Comparison of ENCODE assay signal across 2 cellular contexts in genomic region chr19:18131841-18132596, GRCh38.
TF ChIP-seq lines count a peak whose summit lies in the region.

No MANE protein-coding gene starts in this region.

TF ChIP-seq in HepG2, 621 proteins besides CTCF, POLR2A, EP300 and RAD21:
- TF ChIP-seq, protein P1, sequence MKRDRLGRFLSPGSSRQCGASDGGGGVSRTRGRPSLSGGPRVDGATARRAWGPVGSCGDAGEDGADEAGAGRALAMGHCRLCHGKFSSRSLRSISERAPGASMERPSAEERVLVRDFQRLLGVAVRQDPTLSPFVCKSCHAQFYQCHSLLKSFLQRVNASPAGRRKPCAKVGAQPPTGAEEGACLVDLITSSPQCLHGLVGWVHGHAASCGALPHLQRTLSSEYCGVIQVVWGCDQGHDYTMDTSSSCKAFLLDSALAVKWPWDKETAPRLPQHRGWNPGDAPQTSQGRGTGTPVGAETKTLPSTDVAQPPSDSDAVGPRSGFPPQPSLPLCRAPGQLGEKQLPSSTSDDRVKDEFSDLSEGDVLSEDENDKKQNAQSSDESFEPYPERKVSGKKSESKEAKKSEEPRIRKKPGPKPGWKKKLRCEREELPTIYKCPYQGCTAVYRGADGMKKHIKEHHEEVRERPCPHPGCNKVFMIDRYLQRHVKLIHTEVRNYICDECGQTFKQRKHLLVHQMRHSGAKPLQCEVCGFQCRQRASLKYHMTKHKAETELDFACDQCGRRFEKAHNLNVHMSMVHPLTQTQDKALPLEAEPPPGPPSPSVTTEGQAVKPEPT (CRISPR knock-in tag; IDR thresholded peaks at IDR 0.05; ENCODE audit: low read depth) = no peak
- TF ChIP-seq STAG1 (CRISPR knock-in tag; IDR thresholded peaks at IDR 0.05) (no peak), AHR (CRISPR knock-in tag; IDR thresholded peaks at IDR 0.05) (no peak), ZNF670 (CRISPR knock-in tag; IDR thresholded peaks at IDR 0.05; ENCODE audit: borderline replicate concordance) (no peak), AGO2 (optimal IDR thresholded peaks at IDR 0.05; ENCODE audit: low read depth, low read length) (peak; percentile 42), ZNF562 (CRISPR knock-in tag; IDR thresholded peaks at IDR 0.05; ENCODE audit: borderline replicate concordance) (no peak), NONO (IDR thresholded peaks at IDR 0.05) (no peak), NONO (CRISPR knock-in tag; conservative IDR thresholded peaks at IDR 0.05) (no peak), POLR2G (IDR thresholded peaks at IDR 0.05; ENCODE audit: low read depth, low read length) (no peak)

TF ChIP-seq in WTC11, 78 proteins besides CTCF, POLR2A, EP300 and RAD21:
- TF ChIP-seq SMAD4 (CRISPR knock-in tag; IDR thresholded peaks at IDR 0.05) = no peak
- TF ChIP-seq GRHL2 (CRISPR knock-in tag; IDR thresholded peaks at IDR 0.05; ENCODE audit: insufficient replicate concordance, severe bottlenecking) = no peak
- TF ChIP-seq, protein P2, sequence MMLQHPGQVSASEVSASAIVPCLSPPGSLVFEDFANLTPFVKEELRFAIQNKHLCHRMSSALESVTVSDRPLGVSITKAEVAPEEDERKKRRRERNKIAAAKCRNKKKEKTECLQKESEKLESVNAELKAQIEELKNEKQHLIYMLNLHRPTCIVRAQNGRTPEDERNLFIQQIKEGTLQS (CRISPR knock-in tag; conservative IDR thresholded peaks at IDR 0.05) = no peak
- TF ChIP-seq ELF4 (CRISPR knock-in tag; IDR thresholded peaks at IDR 0.05; ENCODE audit: low read depth) = no peak
- no peak for TF ChIP-seq EMX1 (CRISPR knock-in tag; IDR thresholded peaks at IDR 0.05)
- no peak for TF ChIP-seq ATF2 (CRISPR knock-in tag; IDR thresholded peaks at IDR 0.05; ENCODE audit: borderline replicate concordance, low read depth)
- TF ChIP-seq ATF6 (CRISPR knock-in tag; IDR thresholded peaks at IDR 0.05) = no peak
- no peak for TF ChIP-seq FOXP1 (CRISPR knock-in tag; IDR thresholded peaks at IDR 0.05; ENCODE audit: borderline replicate concordance)
- TF ChIP-seq USF2 (CRISPR knock-in tag; IDR thresholded peaks at IDR 0.05) = no peak
- no peak for TF ChIP-seq CDX4 (CRISPR knock-in tag; IDR thresholded peaks at IDR 0.05; ENCODE audit: borderline replicate concordance)
- no peak for TF ChIP-seq PRRX2 (CRISPR knock-in tag; IDR thresholded peaks at IDR 0.05)
- no peak for TF ChIP-seq AR (CRISPR knock-in tag; IDR thresholded peaks at IDR 0.05)
- TF ChIP-seq, protein P3, sequence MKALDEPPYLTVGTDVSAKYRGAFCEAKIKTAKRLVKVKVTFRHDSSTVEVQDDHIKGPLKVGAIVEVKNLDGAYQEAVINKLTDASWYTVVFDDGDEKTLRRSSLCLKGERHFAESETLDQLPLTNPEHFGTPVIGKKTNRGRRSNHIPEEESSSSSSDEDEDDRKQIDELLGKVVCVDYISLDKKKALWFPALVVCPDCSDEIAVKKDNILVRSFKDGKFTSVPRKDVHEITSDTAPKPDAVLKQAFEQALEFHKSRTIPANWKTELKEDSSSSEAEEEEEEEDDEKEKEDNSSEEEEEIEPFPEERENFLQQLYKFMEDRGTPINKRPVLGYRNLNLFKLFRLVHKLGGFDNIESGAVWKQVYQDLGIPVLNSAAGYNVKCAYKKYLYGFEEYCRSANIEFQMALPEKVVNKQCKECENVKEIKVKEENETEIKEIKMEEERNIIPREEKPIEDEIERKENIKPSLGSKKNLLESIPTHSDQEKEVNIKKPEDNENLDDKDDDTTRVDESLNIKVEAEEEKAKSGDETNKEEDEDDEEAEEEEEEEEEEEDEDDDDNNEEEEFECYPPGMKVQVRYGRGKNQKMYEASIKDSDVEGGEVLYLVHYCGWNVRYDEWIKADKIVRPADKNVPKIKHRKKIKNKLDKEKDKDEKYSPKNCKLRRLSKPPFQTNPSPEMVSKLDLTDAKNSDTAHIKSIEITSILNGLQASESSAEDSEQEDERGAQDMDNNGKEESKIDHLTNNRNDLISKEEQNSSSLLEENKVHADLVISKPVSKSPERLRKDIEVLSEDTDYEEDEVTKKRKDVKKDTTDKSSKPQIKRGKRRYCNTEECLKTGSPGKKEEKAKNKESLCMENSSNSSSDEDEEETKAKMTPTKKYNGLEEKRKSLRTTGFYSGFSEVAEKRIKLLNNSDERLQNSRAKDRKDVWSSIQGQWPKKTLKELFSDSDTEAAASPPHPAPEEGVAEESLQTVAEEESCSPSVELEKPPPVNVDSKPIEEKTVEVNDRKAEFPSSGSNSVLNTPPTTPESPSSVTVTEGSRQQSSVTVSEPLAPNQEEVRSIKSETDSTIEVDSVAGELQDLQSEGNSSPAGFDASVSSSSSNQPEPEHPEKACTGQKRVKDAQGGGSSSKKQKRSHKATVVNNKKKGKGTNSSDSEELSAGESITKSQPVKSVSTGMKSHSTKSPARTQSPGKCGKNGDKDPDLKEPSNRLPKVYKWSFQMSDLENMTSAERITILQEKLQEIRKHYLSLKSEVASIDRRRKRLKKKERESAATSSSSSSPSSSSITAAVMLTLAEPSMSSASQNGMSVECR (CRISPR knock-in tag; IDR thresholded peaks at IDR 0.05; ENCODE audit: borderline replicate concordance) = no peak
- no peak for TF ChIP-seq FOXK1 (CRISPR knock-in tag; IDR thresholded peaks at IDR 0.05)
- TF ChIP-seq RORB (CRISPR knock-in tag; IDR thresholded peaks at IDR 0.05) = no peak
- no peak for TF ChIP-seq ESRRA (CRISPR knock-in tag; IDR thresholded peaks at IDR 0.05; ENCODE audit: borderline replicate concordance)
- TF ChIP-seq SMAD3 (CRISPR knock-in tag; IDR thresholded peaks at IDR 0.05; ENCODE audit: borderline replicate concordance) = no peak
- no peak for TF ChIP-seq ZSCAN18 (CRISPR knock-in tag; IDR thresholded peaks at IDR 0.05)
- TF ChIP-seq PREB (CRISPR knock-in tag; IDR thresholded peaks at IDR 0.05; ENCODE audit: borderline replicate concordance) = no peak
